In genomic region chr7:1745018-1745532, GRCh38 we compare ENCODE assay signal across 2 cellular contexts.
TF ChIP-seq lines count a peak whose summit lies in the region.

No MANE protein-coding gene starts in this region.

TF ChIP-seq in HepG2, 621 proteins besides CTCF, POLR2A, EP300 and RAD21 (continued from another document):
- TF ChIP-seq ZXDC (CRISPR knock-in tag; IDR thresholded peaks at IDR 0.05) (no peak), FOXK1 (CRISPR knock-in tag; IDR thresholded peaks at IDR 0.05; ENCODE audit: borderline replicate concordance, low read depth) (no peak), STAG1 (CRISPR knock-in tag; IDR thresholded peaks at IDR 0.05) (0 out of 2 replicates have a peak, but pooled peaks have one; percentile 21)
TF ChIP-seq in HepG2: peak in this region for 1.

TF ChIP-seq in K562, 482 proteins besides CTCF, POLR2A, EP300 and RAD21:
- TF ChIP-seq DEAF1 (CRISPR knock-in tag; IDR thresholded peaks at IDR 0.05), result no peak
- TF ChIP-seq ZBTB33 (CRISPR knock-in tag; IDR thresholded peaks at IDR 0.05), result peak; percentile 31; the same call in 1 of the 2 replicates
